23 cellular contexts compared by ENCODE assay signal in genomic region chr5:133820516-133820915, GRCh38.
DNase-seq lines count a peak whose midpoint lies in the region; ATAC-seq and TF ChIP-seq lines count a peak whose summit lies in the region.
"Had no signal": no experiment of that assay in that cellular context is flagged by ENCODE, and none has a peak within 500 bp of the region (broad histone marks: within the 10 kb centered on the region; RNA-seq: fewer than 3 reads in every experiment).

No MANE protein-coding gene starts in this region.

- no peak for DNase-seq in breast epithelium (ENCODE audit: low spot score in 2 of 2)
- no peak for DNase-seq in mammary epithelial cell
- DNase-seq in cardiac muscle cell (ENCODE audit: low read depth in 1 of 2, low spot score in 1 of 2), result peak in 1 of 2 donors; percentile 73
- DNase-seq in inferior parietal cortex (ENCODE audit: extremely low spot score), result no peak
- DNase-seq in GM10266 (ENCODE audit: extremely low spot score), result no peak
- no peak for DNase-seq in NCI-H446 (lab: John Stamatoyannopoulos, UW)
- DNase-seq: activated naive CD8-positive, alpha-beta T cell treated with anti-CD3 and anti-CD28 coated beads, Interleukin-2, amount 50 U/mL, for 24 hours; CD4-positive, CD25-positive, alpha-beta regulatory T cell; central memory CD4-positive, alpha-beta T cell; DND-41; effector memory CD4-positive, alpha-beta T cell; hippocampal formation; left colon; naive thymus-derived CD4-positive, alpha-beta T cell; NCI-H146; NCI-H446 treated with DMSO at 0.1 percent for 48 hours; SHP77 treated with DMSO at 0.1 percent for 48 hours; spleen had no signal

- H3K36me3 ChIP-seq in breast epithelium (no peaks in the 10 kb centered on the region), mammary epithelial cell (ENCODE audit: insufficient read depth, low read length) (no peaks in the 10 kb centered on the region), cardiac muscle cell (no peaks in the 10 kb centered on the region)
- H3K36me3 ChIP-seq: spleen, thoracic aorta had no signal

- no peak for TF ChIP-seq POLR2A in breast epithelium (IDR thresholded peaks at IDR 0.05)

- no peak overlapping the region for H3K4me2 ChIP-seq in mammary epithelial cell (ENCODE audit: insufficient read depth, low read depth, low read length)

- no TSS peak for BruUV-seq in mammary epithelial cell (replicated peaks; lab: Mats Ljungman, UMichigan)

- H3K4me3 ChIP-seq in breast epithelium, result no peak overlapping the region
- H3K4me3 ChIP-seq in mammary epithelial cell (replicated peaks in 1 of 3; ENCODE audit: insufficient read depth in 1 of 3, low read depth in 2 of 3, low read length in 3 of 3), result no peak overlapping the region
- no peak overlapping the region for H3K4me3 ChIP-seq in cardiac muscle cell
- H3K4me3 ChIP-seq: spleen, thoracic aorta had no signal

- peaks cover 0 to 7% of the 10 kb centered on the region in 2 donors for H3K4me1 ChIP-seq in breast epithelium
- no peaks in the 10 kb centered on the region for H3K4me1 ChIP-seq in mammary epithelial cell (ENCODE audit: insufficient read depth, low read length)
- H3K4me1 ChIP-seq in cardiac muscle cell (ENCODE audit: low read depth), result peaks cover 40% of the 10 kb centered on the region

- H3K27me3 ChIP-seq in breast epithelium, result no peaks in the 10 kb centered on the region
- H3K27me3 ChIP-seq in mammary epithelial cell (ENCODE audit: insufficient read depth, low read length), result peaks cover 8% of the 10 kb centered on the region
- no peaks in the 10 kb centered on the region for H3K27me3 ChIP-seq in cardiac muscle cell

- no peak overlapping the region for H3K9ac ChIP-seq in mammary epithelial cell (ENCODE audit: insufficient read depth, low read length)

- CTCF ChIA-PET in mammary epithelial cell (lab: Charles Lee; ENCODE audit: low non-redundant PET), result no interaction called here

- intact Hi-C loops in breast epithelium (cut with DNase I; ENCODE audit: low total_unique reads) (no loop called here), mammary epithelial cell (cut with micrococcal nuclease) (no loop called here)

- in situ Hi-C loops in mammary epithelial cell (cut with MboI; ENCODE audit: low sequenced_read_pairs in 2 of 2), result no loop called here

- H3K79me2 ChIP-seq in mammary epithelial cell (ENCODE audit: insufficient read depth, low read length), result no peaks in the 10 kb centered on the region

- H3K4me3 Mint-ChIP-seq in nephron, result peak overlapping the region in 1 of 3 experiments; percentile 2
- H3K4me3 Mint-ChIP-seq: activated naive CD8-positive, alpha-beta T cell treated with anti-CD3 and anti-CD28 coated beads, Interleukin-2, amount 50 U/mL, for 24 hours; activated T-helper 1 cell treated with anti-CD3 and anti-CD28 coated beads, Interleukin-12 subunit alpha, Interleukin-12 subunit beta, Interleukin-2, Interleukin-4 antibody, amounts not matched to agents 30 ng/mL and 10 ng/mL and 1 ng/mL, durations not matched to agents 14 hours and 24 hours and 36 hours; CD4-positive, CD25-positive, alpha-beta regulatory T cell; naive thymus-derived CD4-positive, alpha-beta T cell; T-helper 1 cell treated with Interleukin-12 subunit alpha and Interleukin-12 subunit beta and Interleukin-4 antibody, amounts not matched to agents 30 μg/mL and 1 μg/mL, for 36 hours had no signal

- TF ChIP-seq CTCF in breast epithelium (IDR thresholded peaks at IDR 0.05), result no peak
- TF ChIP-seq CTCF in mammary epithelial cell (conservative IDR thresholded peaks at IDR 0.05 in 1 of 2, IDR thresholded peaks at IDR 0.05 in 1 of 2; ENCODE audit: extremely low read depth in 1 of 2, insufficient read depth in 1 of 2, low read depth in 1 of 2, low read length in 2 of 2), result no peak
- no peak for TF ChIP-seq CTCF in cardiac muscle cell (IDR thresholded peaks at IDR 0.05; ENCODE audit: low read depth, low read length)
- no peak for TF ChIP-seq CTCF in nephron (IDR thresholded peaks at IDR 0.05; ENCODE audit: unreplicated experiment in 3 of 3)
- TF ChIP-seq CTCF in GM10266 (IDR thresholded peaks at IDR 0.05; ENCODE audit: control insufficient read depth, insufficient read depth, low read depth, missing control alignments), result no peak

- H2AFZ ChIP-seq in mammary epithelial cell (ENCODE audit: low read depth, low read length), result no peak overlapping the region

- 92% methylated on average over 3 of the region's 3 CpGs for WGBS in mammary epithelial cell (ENCODE audit: low coverage, missing lambda C conversion rate)

- H3K27ac Mint-ChIP-seq in nephron, result peak overlapping the region; percentile 48 to 86 (median 69)
- H3K27ac Mint-ChIP-seq: activated naive CD8-positive, alpha-beta T cell treated with anti-CD3 and anti-CD28 coated beads, Interleukin-2, amount 50 U/mL, for 24 hours; activated T-helper 1 cell treated with anti-CD3 and anti-CD28 coated beads, Interleukin-12 subunit alpha, Interleukin-12 subunit beta, Interleukin-2, Interleukin-4 antibody, amounts not matched to agents 30 ng/mL and 10 ng/mL and 1 ng/mL, durations not matched to agents 14 hours and 24 hours and 36 hours; CD4-positive, CD25-positive, alpha-beta regulatory T cell; naive thymus-derived CD4-positive, alpha-beta T cell; T-helper 1 cell treated with Interleukin-12 subunit alpha and Interleukin-12 subunit beta and Interleukin-4 antibody, amounts not matched to agents 30 μg/mL and 1 μg/mL, for 36 hours had no signal

- peaks cover 79% of the 10 kb centered on the region for H3K4me1 Mint-ChIP-seq in nephron

- no peaks in the 10 kb centered on the region for H4K20me1 ChIP-seq in mammary epithelial cell (ENCODE audit: insufficient read depth, low read length)

- H3K27me3 Mint-ChIP-seq in nephron (ENCODE audit: low read depth), result peaks cover 17% of the 10 kb centered on the region

- H3K9me3 ChIP-seq in breast epithelium (no peaks in the 10 kb centered on the region), mammary epithelial cell (replicated peaks; ENCODE audit: insufficient read depth, low read length) (no peaks in the 10 kb centered on the region), cardiac muscle cell (ENCODE audit: low read depth) (no peaks in the 10 kb centered on the region)
- H3K9me3 ChIP-seq: spleen, thoracic aorta had no signal

- no peaks in the 10 kb centered on the region for H3K9me3 Mint-ChIP-seq in nephron
- H3K9me3 Mint-ChIP-seq: activated naive CD8-positive, alpha-beta T cell treated with anti-CD3 and anti-CD28 coated beads, Interleukin-2, amount 50 U/mL, for 24 hours; activated T-helper 1 cell treated with anti-CD3 and anti-CD28 coated beads, Interleukin-12 subunit alpha, Interleukin-12 subunit beta, Interleukin-2, Interleukin-4 antibody, amounts not matched to agents 30 ng/mL and 10 ng/mL and 1 ng/mL, durations not matched to agents 14 hours and 24 hours and 36 hours; CD4-positive, CD25-positive, alpha-beta regulatory T cell; naive thymus-derived CD4-positive, alpha-beta T cell; T-helper 1 cell treated with Interleukin-12 subunit alpha and Interleukin-12 subunit beta and Interleukin-4 antibody, amounts not matched to agents 30 μg/mL and 1 μg/mL, for 36 hours had no signal

- dilution Hi-C loops in mammary epithelial cell (cut with HindIII; ENCODE audit: low sequenced_read_pairs), result no loop called here

- ATAC-seq in HG02588 (IDR thresholded peaks at IDR 0.05; ENCODE audit: unreplicated experiment), result no peak
- ATAC-seq: activated naive CD8-positive, alpha-beta T cell treated with anti-CD3 and anti-CD28 coated beads, Interleukin-2, amount 50 U/mL, for 24 hours; left colon; naive thymus-derived CD4-positive, alpha-beta T cell had no signal

- H3K27ac ChIP-seq in breast epithelium (peak overlapping the region; percentile 27 to 41), mammary epithelial cell (ENCODE audit: insufficient read depth, low read depth, low read length) (no peak overlapping the region), cardiac muscle cell (peak overlapping the region; percentile 63)
- H3K27ac ChIP-seq: thoracic aorta had no signal

- no peaks in the 10 kb centered on the region for H3K36me3 Mint-ChIP-seq in nephron (ENCODE audit: low read depth)
- H3K36me3 Mint-ChIP-seq: CD4-positive, CD25-positive, alpha-beta regulatory T cell; naive thymus-derived CD4-positive, alpha-beta T cell had no signal
